18 cellular contexts compared by ENCODE assay signal in genomic region chr1:94250341-94250740, GRCh38. TPM values are rescaled to one million over a fixed set of nuclear protein-coding genes. Genes with fewer than 3 reads are reported as not detected.
"Had no signal": no experiment of that assay in that cellular context is flagged by ENCODE, and none has a peak within 500 bp of the region (broad histone marks: within the 10 kb centered on the region; RNA-seq: fewer than 3 reads in every experiment).

No MANE protein-coding gene starts in this region.

- DNase-seq: activated CD4-positive, alpha-beta T cell treated with anti-CD3 and anti-CD28 coated beads for 1 hour; activated CD4-positive, alpha-beta T cell treated with anti-CD3 and anti-CD28 coated beads, Interleukin-2, amount 50 U/mL, for 48 hours; activated naive CD4-positive, alpha-beta T cell treated with Interleukin-2 at 50 U/mL for 16 hours; aorta; cerebellar nuclear complex; effector memory CD4-positive, alpha-beta T cell; foreskin melanocyte; heart left ventricle; immature natural killer cell; left cardiac atrium; retina; stimulated activated CD4-positive, alpha-beta T cell treated with anti-CD3 and anti-CD28 coated beads, Interleukin-15, amount 100 ng/mL, for 24 hours; stimulated activated CD4-positive, alpha-beta T cell treated with anti-CD3 and anti-CD28 coated beads, Interleukin-4, amount 100 ng/mL, for 1 hour; stimulated activated naive CD4-positive, alpha-beta T cell; T-helper 1 cell; T1000 had no signal

- H3K4me3 ChIP-seq: heart left ventricle had no signal

- H3K27ac ChIP-seq: heart left ventricle had no signal

RNA-seq across cellular contexts. Expression of gene ARHGAP29, which starts 13.0 kb away (rescaled TPM):
- total RNA-seq: activated T-helper 17 cell treated with anti-CD3 and anti-CD28 coated beads, Interleukin-2, amount 50 U/mL, for 72 hours; natural killer cell treated with Interleukin-12 subunit alpha and Interleukin-12 subunit beta and Interleukin-15 and Interleukin-18, amount 100 ng/mL, for 72 hours had no signal
